Comparison of ENCODE assay signal across 20 cellular contexts in the genomic region with DNA sequence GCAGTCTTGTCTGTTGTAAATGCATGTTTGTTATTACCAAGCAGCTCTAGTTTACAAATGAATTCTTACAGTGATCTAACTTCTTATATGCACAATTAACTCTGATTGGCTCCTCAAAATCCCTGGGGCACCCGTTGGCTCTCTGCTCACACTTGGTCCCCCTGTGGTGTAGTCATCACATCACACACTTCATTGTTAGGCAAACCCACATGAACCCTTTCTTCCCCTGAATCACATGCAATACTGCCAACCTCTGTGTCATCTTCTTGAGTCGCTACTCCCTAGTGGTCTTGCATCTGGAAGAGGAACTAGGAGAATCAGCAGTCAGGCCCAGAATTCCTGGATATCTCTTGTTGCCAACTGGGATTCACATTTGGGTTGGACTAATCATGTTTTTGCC.
DNase-seq lines count a peak whose midpoint lies in the region; ATAC-seq and TF ChIP-seq lines count a peak whose summit lies in the region.
"Had no signal": no experiment of that assay in that cellular context is flagged by ENCODE, and none has a peak within 500 bp of the region (broad histone marks: within the 10 kb centered on the region; RNA-seq: fewer than 3 reads in every experiment).

No MANE protein-coding gene starts in this region.

- peaks cover 17% of the 10 kb centered on the region for H3K4me1 Mint-ChIP-seq in WTC11
- no peaks in the 10 kb centered on the region for H3K4me1 Mint-ChIP-seq in activated CD8-positive, alpha-beta T cell treated with anti-CD3 and anti-CD28 coated beads, Interleukin-2, amount 10 ng/mL, durations not matched to agents 7 days and 5 days (ENCODE audit: low read depth)

- no peak for TF ChIP-seq CTCF in WTC11 (IDR thresholded peaks at IDR 0.05)

- peaks cover 7% of the 10 kb centered on the region for H3K36me3 Mint-ChIP-seq in WTC11
- H3K36me3 Mint-ChIP-seq in activated CD8-positive, alpha-beta T cell treated with anti-CD3 and anti-CD28 coated beads, Interleukin-2, amount 10 ng/mL, durations not matched to agents 7 days and 5 days (ENCODE audit: low read depth), result no peaks in the 10 kb centered on the region

- H3K27me3 Mint-ChIP-seq in WTC11 (ENCODE audit: low read depth), result peaks cover 5% of the 10 kb centered on the region; the same call in 1 of the 2 replicates
- no peaks in the 10 kb centered on the region for H3K27me3 Mint-ChIP-seq in activated CD8-positive, alpha-beta T cell treated with anti-CD3 and anti-CD28 coated beads, Interleukin-2, amount 10 ng/mL, durations not matched to agents 7 days and 5 days (ENCODE audit: low read depth)
- H3K27me3 Mint-ChIP-seq: activated CD8-positive, alpha-beta T cell treated with anti-CD3 and anti-CD28 coated beads for 36 hours had no signal

- CTCF ChIA-PET in WTC11 (lab: Charles Lee), result no interaction called here
- CTCF ChIA-PET in activated CD8-positive, alpha-beta T cell treated with anti-CD3 and anti-CD28 coated beads, Interleukin-2, amount 10 ng/mL, durations not matched to agents 7 days and 5 days (lab: Charles Lee), result no interaction called here

- no peak overlapping the region for H3K4me3 Mint-ChIP-seq in WTC11
- no peak overlapping the region for H3K4me3 Mint-ChIP-seq in activated CD8-positive, alpha-beta T cell treated with anti-CD3 and anti-CD28 coated beads, Interleukin-2, amount 10 ng/mL, durations not matched to agents 7 days and 5 days
- H3K4me3 Mint-ChIP-seq: activated CD8-positive, alpha-beta T cell treated with anti-CD3 and anti-CD28 coated beads for 36 hours had no signal

- DNase-seq in AG20443 (ENCODE audit: low spot score), result peak; percentile 58
- DNase-seq in LHCN-M2 (ENCODE audit: low read depth), result peak; percentile 85
- no peak for DNase-seq in WTC11 (ENCODE audit: low spot score)
- DNase-seq in iPS-NIHi11 (ENCODE audit: low spot score), result peak; percentile 6
- no peak for DNase-seq in NCI-H1092 (lab: John Stamatoyannopoulos, UW)
- no peak for DNase-seq in pons (ENCODE audit: low spot score)
- no peak for DNase-seq in activated CD8-positive, alpha-beta T cell treated with anti-CD3 and anti-CD28 coated beads, Interleukin-2, amount 10 ng/mL, durations not matched to agents 7 days and 5 days
- DNase-seq: activated CD8-positive, alpha-beta T cell treated with anti-CD3 and anti-CD28 coated beads for 36 hours; activated gamma-delta T cell; BE2C; brain microvascular endothelial cell; DMS 273 treated with DMSO at 0.1 percent for 48 hours; effector CD4-positive, alpha-beta T cell; GOT3; kidney; NCI-H1930; NCI-H82; SIG-M5; stimulated activated CD4-positive, alpha-beta T cell treated with anti-CD3 and anti-CD28 coated beads, Interleukin-12 subunit alpha, Interleukin-12 subunit beta, amount 100 ng/mL, for 4 hours had no signal

- no peak overlapping the region for H3K27ac Mint-ChIP-seq in WTC11
- H3K27ac Mint-ChIP-seq in activated CD8-positive, alpha-beta T cell treated with anti-CD3 and anti-CD28 coated beads, Interleukin-2, amount 10 ng/mL, durations not matched to agents 7 days and 5 days, result no peak overlapping the region
- H3K27ac Mint-ChIP-seq: activated CD8-positive, alpha-beta T cell treated with anti-CD3 and anti-CD28 coated beads for 36 hours had no signal

- POLR2A ChIA-PET in WTC11 (lab: Charles Lee), result no interaction called here
- POLR2A ChIA-PET in activated CD8-positive, alpha-beta T cell treated with anti-CD3 and anti-CD28 coated beads, Interleukin-2, amount 10 ng/mL, durations not matched to agents 7 days and 5 days (lab: Charles Lee), result no interaction called here

- H3K9me3 Mint-ChIP-seq in WTC11, result peaks cover 13% of the 10 kb centered on the region
- no peaks in the 10 kb centered on the region for H3K9me3 Mint-ChIP-seq in activated CD8-positive, alpha-beta T cell treated with anti-CD3 and anti-CD28 coated beads, Interleukin-2, amount 10 ng/mL, durations not matched to agents 7 days and 5 days (ENCODE audit: insufficient read depth)
- H3K9me3 Mint-ChIP-seq: activated CD8-positive, alpha-beta T cell treated with anti-CD3 and anti-CD28 coated beads for 36 hours had no signal

- ATAC-seq in WTC11 (peak; percentile 56), GM19397 (IDR thresholded peaks at IDR 0.05; ENCODE audit: unreplicated experiment) (no peak)
- ATAC-seq in activated CD8-positive, alpha-beta T cell treated with anti-CD3 and anti-CD28 coated beads, Interleukin-2, amount 10 ng/mL, durations not matched to agents 7 days and 5 days, result no peak
- ATAC-seq: activated CD8-positive, alpha-beta T cell treated with anti-CD3 and anti-CD28 coated beads for 36 hours had no signal

TF ChIP-seq in WTC11, 78 proteins besides CTCF, POLR2A, EP300 and RAD21:
- TF ChIP-seq RELA (CRISPR knock-in tag; IDR thresholded peaks at IDR 0.05; ENCODE audit: borderline replicate concordance), result no peak

Comparison
In these comparisons a context has a peak if more than half of its experiments do, and no peak if none do; other contexts are left out.
1. DNase-seq: peak in AG20443 (single experiment), LHCN-M2 (single experiment) and iPS-NIHi11 (single experiment); none in WTC11 (single experiment), NCI-H1092 (single experiment), pons (single experiment) and activated CD8-positive, alpha-beta T cell treated with anti-CD3 and anti-CD28 coated beads, Interleukin-2, amount 10 ng/mL, durations not matched to agents 7 days and 5 days (single experiment).